Comparison of ENCODE assay signal across 7 cellular contexts in genomic region chr20:6678101-6678500, GRCh38.
"Had no signal": no experiment of that assay in that cellular context is flagged by ENCODE, and none has a peak within 500 bp of the region (broad histone marks: within the 10 kb centered on the region; RNA-seq: fewer than 3 reads in every experiment).

No MANE protein-coding gene starts in this region.

- H3K4me3 ChIP-seq: K562 had no signal

- ATAC-seq: HepG2, K562 had no signal

- H3K4me2 ChIP-seq: KMS-11 had no signal

- H3K9ac ChIP-seq: KMS-11 had no signal

- H3K27ac ChIP-seq: HL-60, KMS-11 had no signal

- DNase-seq: IMR-90, KBM-7, KG1 had no signal

- FAIRE-seq: HepG2, K562 had no signal
